Comparison of ENCODE assay signal across 23 cellular contexts in genomic region chr1:85448358-85448757, GRCh38. TPM values are rescaled to one million over a fixed set of nuclear protein-coding genes. Genes with fewer than 3 reads are reported as not detected.
DNase-seq lines count a peak whose midpoint lies in the region; ATAC-seq, FAIRE-seq and TF ChIP-seq lines count a peak whose summit lies in the region.
"Had no signal": no experiment of that assay in that cellular context is flagged by ENCODE, and none has a peak within 500 bp of the region (broad histone marks: within the 10 kb centered on the region; RNA-seq: fewer than 3 reads in every experiment).

No MANE protein-coding gene starts in this region.

- ATAC-seq in pancreas = no peak
- no peak for ATAC-seq in HG02798 (IDR thresholded peaks at IDR 0.05; ENCODE audit: poor library complexity, unreplicated experiment)
- ATAC-seq in HG02763 (IDR thresholded peaks at IDR 0.05; ENCODE audit: unreplicated experiment) = no peak
- ATAC-seq: lower lobe of right lung; naive thymus-derived CD8-positive, alpha-beta T cell had no signal

- no TSS peak for BruUV-seq in Caco-2 (replicated peaks; lab: Mats Ljungman, UMichigan)

- H3K9me3 Mint-ChIP-seq in Caco-2 (ENCODE audit: unreplicated experiment) = no peaks in the 10 kb centered on the region

- no peak for TF ChIP-seq CTCF in Caco-2 (IDR thresholded peaks at IDR 0.05; ENCODE audit: insufficient read depth in 1 of 2, low read depth in 1 of 2, low read length in 1 of 2, severe bottlenecking in 1 of 2, unreplicated experiment in 1 of 2)
- TF ChIP-seq CTCF in fibroblast of the aortic adventitia (IDR thresholded peaks at IDR 0.05; ENCODE audit: insufficient read depth, low read length) = no peak
- TF ChIP-seq CTCF in pancreas (IDR thresholded peaks at IDR 0.05) = no peak

- H3K4me1 Mint-ChIP-seq in Caco-2 (ENCODE audit: low read depth, unreplicated experiment) = no peaks in the 10 kb centered on the region
- H3K4me1 Mint-ChIP-seq: IgD-negative memory B cell; naive thymus-derived CD8-positive, alpha-beta T cell had no signal

- DNase-seq in Caco-2 = no peak
- peak; percentile 23 for DNase-seq in NCI-H226
- peak; percentile 73 for DNase-seq in fibroblast of the aortic adventitia (ENCODE audit: low read depth)
- no peak for DNase-seq in pancreas
- DNase-seq in SJCRH30 = no peak
- DNase-seq in T1000 (lab: John Stamatoyannopoulos, UW) = no peak
- DNase-seq: activated CD4-positive, alpha-beta T cell treated with anti-CD3 and anti-CD28 coated beads, Interleukin-2, amount 50 U/mL, for 1 hour; activated T-cell treated with anti-CD3 and anti-CD28 coated beads, Interleukin-2, amount 50 U/mL, for 1 hour; AML-193; lower lobe of right lung; naive thymus-derived CD8-positive, alpha-beta T cell; NCI-H1105 treated with DMSO at 0.1 percent for 48 hours; NCI-H345; SIG-M5; stimulated activated CD4-positive, alpha-beta T cell treated with anti-CD3 and anti-CD28 coated beads, Interleukin-4, amount 100 ng/mL, for 24 hours; T-helper 9 cell had no signal

- peak; percentile 29 for FAIRE-seq in pancreas (lab: Jason Lieb, UNC)
- FAIRE-seq: H1 had no signal

- 79 to 84% methylated on average over 2 of the region's 2 CpGs for WGBS in pancreas, 2 donors

- no peak overlapping the region for H3K4me3 Mint-ChIP-seq in Caco-2 (ENCODE audit: unreplicated experiment)
- H3K4me3 Mint-ChIP-seq: activated naive CD8-positive, alpha-beta T cell; naive thymus-derived CD8-positive, alpha-beta T cell; type B pancreatic cell had no signal

- H3K36me3 ChIP-seq in Caco-2 (ENCODE audit: control insufficient read depth, insufficient read depth, low read length) = no peaks in the 10 kb centered on the region
- H3K36me3 ChIP-seq in pancreas = no peaks in the 10 kb centered on the region
- peaks cover 4% of the 10 kb centered on the region; the same call in 1 of the 2 replicates for H3K36me3 ChIP-seq in SJCRH30
- H3K36me3 ChIP-seq: lower lobe of right lung had no signal

- H3K27ac ChIP-seq in pancreas = no peak overlapping the region
- no peak overlapping the region for H3K27ac ChIP-seq in SJCRH30
- H3K27ac ChIP-seq: epithelial cell of prostate, lower lobe of right lung had no signal

- peak overlapping the region; percentile 18 for H3K27ac Mint-ChIP-seq in Caco-2 (ENCODE audit: unreplicated experiment)
- H3K27ac Mint-ChIP-seq: activated naive CD8-positive, alpha-beta T cell; IgD-negative memory B cell; naive thymus-derived CD8-positive, alpha-beta T cell; type B pancreatic cell had no signal

- H3K9me3 ChIP-seq in Caco-2 = no peaks in the 10 kb centered on the region
- H3K9me3 ChIP-seq in pancreas = no peaks in the 10 kb centered on the region
- H3K9me3 ChIP-seq in SJCRH30 (replicated peaks) = no peaks in the 10 kb centered on the region; the same call in 1 of the 2 replicates
- H3K9me3 ChIP-seq: lower lobe of right lung had no signal

- no peaks in the 10 kb centered on the region for H3K27me3 ChIP-seq in Caco-2 (replicated peaks; ENCODE audit: control insufficient read depth, insufficient read depth, low read length)
- no peaks in the 10 kb centered on the region for H3K27me3 ChIP-seq in pancreas
- H3K27me3 ChIP-seq in SJCRH30 = no peaks in the 10 kb centered on the region

- POLR2A ChIA-PET in Caco-2 (lab: Charles Lee) = no interaction called here

- no peaks in the 10 kb centered on the region for H3K27me3 Mint-ChIP-seq in Caco-2 (ENCODE audit: insufficient read depth, unreplicated experiment)
- H3K27me3 Mint-ChIP-seq: IgD-negative memory B cell, type B pancreatic cell had no signal

- peaks cover 15% of the 10 kb centered on the region for H3K36me3 Mint-ChIP-seq in Caco-2 (ENCODE audit: insufficient read depth, unreplicated experiment)
- H3K36me3 Mint-ChIP-seq: activated naive CD8-positive, alpha-beta T cell; naive thymus-derived CD8-positive, alpha-beta T cell had no signal

- CTCF ChIA-PET in Caco-2 (lab: Charles Lee) = no interaction called here

- intact Hi-C loops in Caco-2 (cut with micrococcal nuclease; ENCODE audit: unreplicated experiment) (no loop called here), pancreas (cut with DNase I) (no loop called here)

- H3K4me1 ChIP-seq in Caco-2 (no peaks in the 10 kb centered on the region), pancreas (peaks cover 6 to 17% (median 12%) of the 10 kb centered on the region in 3 donors), SJCRH30 (peaks cover 2% of the 10 kb centered on the region; the same call in 1 of the 2 replicates)

- H3K4me3 ChIP-seq in Caco-2 (ENCODE audit: low read depth, low read length) = no peak overlapping the region
- H3K4me3 ChIP-seq in fibroblast of the aortic adventitia (ENCODE audit: low read depth, low read length) = no peak overlapping the region
- H3K4me3 ChIP-seq in pancreas = no peak overlapping the region
- no peak overlapping the region for H3K4me3 ChIP-seq in SJCRH30
- H3K4me3 ChIP-seq: lower lobe of right lung had no signal

RNA-seq across cellular contexts. Expression of gene DDAH1, which starts 16.6 kb away (rescaled TPM):
- total RNA-seq in Caco-2 (2022) (83.0 and 87.9 TPM in 2 replicates), fibroblast of the aortic adventitia (ENCODE audit: low replicate concordance) (57.8 and 88.9 TPM in 2 replicates), pancreas (10 to 100 TPM; 20.9 to 34.2 (median 23.6) TPM)
- 10 to 100 TPM in 1 of 2 donors, 1 to 10 TPM in 1; 8.1 to 11.5 TPM for polyA plus RNA-seq in pancreas
- 80.3 and 80.9 TPM in 2 replicates for total RNA-seq in SJCRH30 (2014; rRNA removed; shearing (Covaris generic))
- total RNA-seq: naive thymus-derived CD8-positive, alpha-beta T cell had no signal
- polyA plus RNA-seq: naive thymus-derived CD8-positive, alpha-beta T cell had no signal

Comparison
In these comparisons a context has a peak if more than half of its experiments do, and no peak if none do; other contexts are left out.
1. DNase-seq: peak in NCI-H226 (single experiment) and fibroblast of the aortic adventitia (single experiment); none in Caco-2 (0 of 2), pancreas (0 of 6), SJCRH30 (0 of 2) and T1000 (single experiment).